In genomic region chr12:132672116-132672515, GRCh38 we compare ENCODE assay signal across 20 cellular contexts. TPM values are rescaled to one million over a fixed set of nuclear protein-coding genes. Genes with fewer than 3 reads are reported as not detected.
DNase-seq lines count a peak whose midpoint lies in the region; ATAC-seq, FAIRE-seq and TF ChIP-seq lines count a peak whose summit lies in the region.
"Had no signal": no experiment of that assay in that cellular context is flagged by ENCODE, and none has a peak within 500 bp of the region (broad histone marks: within the 10 kb centered on the region; RNA-seq: fewer than 3 reads in every experiment).

No MANE protein-coding gene starts in this region.

- CTCF ChIA-PET in T-cell (lab: Charles Lee) = no interaction called here

- no peak overlapping the region for H3K4me3 Mint-ChIP-seq in activated CD4-positive, alpha-beta T cell treated with anti-CD3 and anti-CD28 coated beads, Interleukin-2, amount 10 ng/mL, durations not matched to agents 24 days and 14 days
- no peak overlapping the region for H3K4me3 Mint-ChIP-seq in T-cell
- H3K4me3 Mint-ChIP-seq in effector memory CD8-positive, alpha-beta T cell = no peak overlapping the region

- no peaks in the 10 kb centered on the region for H3K27me3 Mint-ChIP-seq in activated CD4-positive, alpha-beta T cell treated with anti-CD3 and anti-CD28 coated beads, Interleukin-2, amount 10 ng/mL, durations not matched to agents 24 days and 14 days
- no peaks in the 10 kb centered on the region for H3K27me3 Mint-ChIP-seq in T-cell
- H3K27me3 Mint-ChIP-seq in effector memory CD8-positive, alpha-beta T cell = no peaks in the 10 kb centered on the region

- peaks cover 80% of the 10 kb centered on the region for H3K36me3 ChIP-seq in neutrophil
- peaks cover 12% of the 10 kb centered on the region for H3K36me3 ChIP-seq in breast epithelium
- peaks cover 0 to 33% (median 8%) of the 10 kb centered on the region in 3 donors for H3K36me3 ChIP-seq in pancreas

- H3K27ac ChIP-seq in neutrophil = peak overlapping the region; percentile 57
- no peak overlapping the region for H3K27ac ChIP-seq in breast epithelium
- H3K27ac ChIP-seq in pancreas = no peak overlapping the region

- no peaks in the 10 kb centered on the region for H3K9me3 Mint-ChIP-seq in activated CD4-positive, alpha-beta T cell treated with anti-CD3 and anti-CD28 coated beads, Interleukin-2, amount 10 ng/mL, durations not matched to agents 24 days and 14 days
- H3K9me3 Mint-ChIP-seq in T-cell = no peaks in the 10 kb centered on the region
- no peaks in the 10 kb centered on the region for H3K9me3 Mint-ChIP-seq in effector memory CD8-positive, alpha-beta T cell

- peak overlapping the region; percentile 51 for H3K27ac Mint-ChIP-seq in activated CD4-positive, alpha-beta T cell treated with anti-CD3 and anti-CD28 coated beads, Interleukin-2, amount 10 ng/mL, durations not matched to agents 24 days and 14 days
- peak overlapping the region; percentile 47 to 78 for H3K27ac Mint-ChIP-seq in T-cell
- H3K27ac Mint-ChIP-seq in effector memory CD8-positive, alpha-beta T cell = peak overlapping the region; percentile 9 to 25

- POLR2A ChIA-PET in T-cell (lab: Charles Lee) = no interaction called here

- H3K4me1 ChIP-seq in neutrophil (ENCODE audit: control insufficient read depth in 1 of 2, insufficient read depth in 1 of 2, low read depth in 1 of 2, low read length in 1 of 2) = peaks cover 8 to 12% of the 10 kb centered on the region in 2 experiments
- no peaks in the 10 kb centered on the region for H3K4me1 ChIP-seq in breast epithelium
- H3K4me1 ChIP-seq in pancreas = no peaks in the 10 kb centered on the region

- no peak for TF ChIP-seq POLR2A in breast epithelium (IDR thresholded peaks at IDR 0.05)

- H3K36me3 Mint-ChIP-seq in activated CD4-positive, alpha-beta T cell treated with anti-CD3 and anti-CD28 coated beads, Interleukin-2, amount 10 ng/mL, durations not matched to agents 24 days and 14 days (ENCODE audit: low read depth) = peaks cover 67% of the 10 kb centered on the region
- H3K36me3 Mint-ChIP-seq in T-cell = peaks cover 51% of the 10 kb centered on the region
- H3K36me3 Mint-ChIP-seq in effector memory CD8-positive, alpha-beta T cell (ENCODE audit: insufficient read depth) = peaks cover 39% of the 10 kb centered on the region

- WGBS in pancreas, 2 donors = 89 to 92% methylated on average over 16 of the region's 16 CpGs

- intact Hi-C loops in activated CD4-positive, alpha-beta T cell treated with anti-CD3 and anti-CD28 coated beads, Interleukin-2, amount 10 ng/mL, durations not matched to agents 24 days and 14 days (cut with micrococcal nuclease) = no loop called here
- intact Hi-C loops in breast epithelium (cut with DNase I; ENCODE audit: low total_unique reads) (no loop called here), pancreas (cut with DNase I) (no loop called here)

- no peaks in the 10 kb centered on the region for H3K9me3 ChIP-seq in neutrophil
- H3K9me3 ChIP-seq in breast epithelium = no peaks in the 10 kb centered on the region
- H3K9me3 ChIP-seq in pancreas = no peaks in the 10 kb centered on the region

- TF ChIP-seq CTCF in neutrophil (IDR thresholded peaks at IDR 0.05) (no peak), breast epithelium (IDR thresholded peaks at IDR 0.05) (no peak), pancreas (IDR thresholded peaks at IDR 0.05) (no peak)

- no peak for FAIRE-seq in pancreas (lab: Jason Lieb, UNC)
- FAIRE-seq: GM12891 had no signal

- peaks cover 4% of the 10 kb centered on the region for H3K4me1 Mint-ChIP-seq in activated CD4-positive, alpha-beta T cell treated with anti-CD3 and anti-CD28 coated beads, Interleukin-2, amount 10 ng/mL, durations not matched to agents 24 days and 14 days
- peaks cover 0 to 5% (median 4%) of the 10 kb centered on the region in 3 donors for H3K4me1 Mint-ChIP-seq in T-cell
- peaks cover 0 to 5% of the 10 kb centered on the region in 2 donors for H3K4me1 Mint-ChIP-seq in effector memory CD8-positive, alpha-beta T cell (ENCODE audit: low read depth in 2 of 2)

- no peaks in the 10 kb centered on the region for H3K27me3 ChIP-seq in neutrophil
- no peaks in the 10 kb centered on the region for H3K27me3 ChIP-seq in breast epithelium
- no peaks in the 10 kb centered on the region for H3K27me3 ChIP-seq in pancreas

- DNase-seq in activated CD4-positive, alpha-beta T cell treated with anti-CD3 and anti-CD28 coated beads, Interleukin-2, amount 10 ng/mL, durations not matched to agents 24 days and 14 days = no peak
- no peak for DNase-seq in activated CD4-positive, alpha-beta T cell treated with anti-CD3 and anti-CD28 coated beads, Interleukin-2, amount 50 U/mL, for 48 hours
- no peak for DNase-seq in T-cell
- no peak for DNase-seq in effector memory CD8-positive, alpha-beta T cell
- DNase-seq in breast epithelium (ENCODE audit: low spot score in 2 of 2) = no peak
- DNase-seq in stimulated activated CD4-positive, alpha-beta T cell treated with anti-CD3 and anti-CD28 coated beads, Interleukin-1b, Interleukin-23, amount 100 ng/mL, for 48 hours = no peak
- DNase-seq in pancreas = no peak
- DNase-seq: 8988T, COR-L47, DMS153, KG1, NCI-H1105 treated with DMSO at 0.1 percent for 48 hours, NCI-H1694, NCI-H2081 treated with DMSO at 0.1 percent for 48 hours had no signal

- H3K4me3 ChIP-seq in neutrophil (ENCODE audit: low read depth in 1 of 2, low read length in 1 of 2) (no peak overlapping the region), breast epithelium (no peak overlapping the region), pancreas (no peak overlapping the region)

- ATAC-seq in T-cell (replicated peaks in 1 of 4) = peak in 1 of 4 experiments; percentile 48
- ATAC-seq in effector memory CD8-positive, alpha-beta T cell (replicated peaks) = no peak
- no peak for ATAC-seq in pancreas
- ATAC-seq: Panc1 had no signal

RNA-seq across cellular contexts. Expression of gene POLE, which starts 15.0 kb away (rescaled TPM):
- 171 and 180 TPM in 2 replicates for total RNA-seq in activated CD4-positive, alpha-beta T cell treated with anti-CD3 and anti-CD28 coated beads, Interleukin-2, amount 10 ng/mL, durations not matched to agents 24 days and 14 days
- total RNA-seq in T-cell (10 to 100 TPM; 43.6 to 70.4 (median 66.1) TPM), breast epithelium (10 to 100 TPM; 36.5 to 51.5 (median 43.5) TPM), pancreas (10 to 100 TPM in 5 of 6 donors, 1 to 10 TPM in 1; 7.2 to 17.1 (median 14.3) TPM)
- polyA plus RNA-seq in pancreas = 10 to 100 TPM; 31.0 to 45.7 TPM

RNA-seq across cellular contexts. Expression of gene PXMP2, which starts 15.3 kb away (rescaled TPM):
- total RNA-seq in activated CD4-positive, alpha-beta T cell treated with anti-CD3 and anti-CD28 coated beads, Interleukin-2, amount 10 ng/mL, durations not matched to agents 24 days and 14 days = 24.4 and 24.6 TPM in 2 replicates
- total RNA-seq in T-cell = 1 to 10 TPM; 3.1 to 8.9 (median 6.5) TPM
- 10 to 100 TPM; 29.0 to 50.9 (median 31.8) TPM for total RNA-seq in breast epithelium
- total RNA-seq in pancreas = 10 to 100 TPM; 12.2 to 27.1 (median 14.2) TPM
- 10 to 100 TPM in 1 of 2 donors, 1 to 10 TPM in 1; 7.7 to 13.5 TPM for polyA plus RNA-seq in pancreas

RNA-seq across cellular contexts. Expression of gene PGAM5, which starts 38.5 kb away (rescaled TPM):
- total RNA-seq in activated CD4-positive, alpha-beta T cell treated with anti-CD3 and anti-CD28 coated beads, Interleukin-2, amount 10 ng/mL, durations not matched to agents 24 days and 14 days = 104 and 110 TPM in 2 replicates
- total RNA-seq in T-cell = 10 to 100 TPM; 21.3 to 32.4 (median 31.5) TPM
- 10 to 100 TPM; 20.2 to 38.0 (median 22.8) TPM for total RNA-seq in breast epithelium
- total RNA-seq in pancreas = 10 to 100 TPM; 14.9 to 27.3 (median 18.0) TPM
- polyA plus RNA-seq in pancreas = 10 to 100 TPM in 1 of 2 donors, 1 to 10 TPM in 1; 9.0 to 14.4 TPM

RNA-seq across cellular contexts. Expression of gene P2RX2, which starts 53.5 kb away (rescaled TPM):
- not detected in 2 replicates for total RNA-seq in activated CD4-positive, alpha-beta T cell treated with anti-CD3 and anti-CD28 coated beads, Interleukin-2, amount 10 ng/mL, durations not matched to agents 24 days and 14 days
- total RNA-seq in T-cell (not detected), breast epithelium (under 1 TPM in 2 of 3 donors, not detected in 1; 0.29 to 0.48 TPM), pancreas (under 1 TPM in 3 of 6 donors, not detected in 3; 0.08 to 0.37 (median 0.09) TPM)
- 10 to 100 TPM in 1 of 2 donors, 1 to 10 TPM in 1; 6.1 to 12.0 TPM for polyA plus RNA-seq in pancreas
- total RNA-seq: H4, NCI-H460 had no signal
- polyA plus RNA-seq: AG04450 had no signal
